In the genomic region with DNA sequence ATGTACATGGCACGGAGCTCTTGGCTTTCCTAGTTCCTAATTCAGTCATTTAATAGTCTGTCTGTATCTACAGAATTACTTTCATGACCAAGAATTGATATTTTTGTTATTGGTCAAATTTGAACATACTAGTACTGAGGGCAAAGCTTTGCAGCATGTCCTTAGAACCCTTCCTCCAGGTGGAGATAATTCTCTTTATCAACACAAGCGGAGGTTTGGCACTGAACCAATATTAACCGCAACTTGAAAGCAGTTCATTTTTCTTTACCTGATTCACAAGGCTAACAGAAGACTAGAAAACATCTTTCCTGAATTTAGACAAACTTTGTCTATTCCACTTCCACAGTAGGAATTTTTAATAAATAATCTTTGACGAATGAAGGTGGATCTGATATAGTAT, we compare ENCODE assay signal across 30 cellular contexts.
"Had no signal": no experiment of that assay in that cellular context is flagged by ENCODE, and none has a peak within 500 bp of the region (broad histone marks: within the 10 kb centered on the region; RNA-seq: fewer than 3 reads in every experiment).

No MANE protein-coding gene starts in this region.

- H3K4me2 ChIP-seq: SK-N-SH had no signal

- H3K4me3 Mint-ChIP-seq: activated CD4-positive, alpha-beta T cell treated with anti-CD3 and anti-CD28 coated beads, Interleukin-2, amount 10 ng/mL, durations not matched to agents 24 days and 14 days; activated CD8-positive, alpha-beta T cell treated with anti-CD3 and anti-CD28 coated beads, Interleukin-2, amount 10 ng/mL, durations not matched to agents 7 days and 5 days; activated naive CD4-positive, alpha-beta T cell treated with anti-CD3 and anti-CD28 coated beads for 36 hours; activated T-cell treated with anti-CD3 and anti-CD28 coated beads, Interleukin-2, amount 50 U/mL, for 24 hours; T-helper 1 cell treated with Interleukin-12 subunit alpha and Interleukin-12 subunit beta and Interleukin-4 antibody, amounts not matched to agents 30 μg/mL and 1 μg/mL, for 36 hours; T-helper 2 cell treated with Interferon-gamma antibody and Interleukin-4, amounts not matched to agents 5 μg/mL and 100 μg/mL, for 36 hours had no signal

- DNase-seq: activated CD4-positive, alpha-beta T cell treated with anti-CD3 and anti-CD28 coated beads, Interleukin-2, amount 10 ng/mL, durations not matched to agents 24 days and 14 days; activated CD4-positive, alpha-beta T cell treated with anti-CD3 and anti-CD28 coated beads, Interleukin-2, amount 50 U/mL, for 48 hours; activated CD8-positive, alpha-beta T cell treated with anti-CD3 and anti-CD28 coated beads, Interleukin-2, amount 10 ng/mL, durations not matched to agents 7 days and 5 days; activated gamma-delta T cell treated with Interleukin-2 at 50 U/mL for 16 hours; activated naive CD4-positive, alpha-beta T cell treated with anti-CD3 and anti-CD28 coated beads for 36 hours; activated T-cell treated with anti-CD3 and anti-CD28 coated beads, Interleukin-2, amount 50 U/mL, for 24 hours; adrenal gland; body of pancreas; caudate nucleus; cerebellar nuclear complex; MM.1S; MV-4-11; NCI-H1092; NCI-H1436 treated with DMSO at 0.1 percent for 48 hours; NCI-H1694 treated with DMSO at 0.1 percent for 48 hours; NCI-H2029; NCI-H2171 treated with DMSO at 0.1 percent for 48 hours; NCI-H2227 treated with DMSO at 0.1 percent for 48 hours; NCI-H446; NCI-H510A treated with DMSO at 0.1 percent for 48 hours; NCI-H526 treated with DMSO at 0.1 percent for 48 hours; NCI-H774; NK-92 treated with Interleukin-12 subunit alpha and Interleukin-12 subunit beta, amount 100 ng/mL, for 24 hours; SHP77 treated with DMSO at 0.1 percent for 48 hours; SK-N-SH had no signal

- H3K27ac Mint-ChIP-seq: activated CD4-positive, alpha-beta T cell treated with anti-CD3 and anti-CD28 coated beads, Interleukin-2, amount 10 ng/mL, durations not matched to agents 24 days and 14 days; activated CD8-positive, alpha-beta T cell treated with anti-CD3 and anti-CD28 coated beads, Interleukin-2, amount 10 ng/mL, durations not matched to agents 7 days and 5 days; activated naive CD4-positive, alpha-beta T cell treated with anti-CD3 and anti-CD28 coated beads for 36 hours; activated naive CD4-positive, alpha-beta T cell treated with anti-CD3 and anti-CD28 coated beads, Interleukin-2, amount 50 U/mL, for 72 hours; activated T-cell treated with anti-CD3 and anti-CD28 coated beads, Interleukin-2, amount 50 U/mL, for 24 hours; T-helper 1 cell treated with Interleukin-12 subunit alpha and Interleukin-12 subunit beta and Interleukin-4 antibody, amounts not matched to agents 30 μg/mL and 1 μg/mL, for 36 hours; T-helper 2 cell treated with Interferon-gamma antibody and Interleukin-4, amounts not matched to agents 5 μg/mL and 100 μg/mL, for 36 hours had no signal

- H3K9ac ChIP-seq: SK-N-SH had no signal

- H3K4me1 ChIP-seq: adrenal gland, body of pancreas, SJSA1 had no signal

- H3K36me3 ChIP-seq: adrenal gland, SJSA1 had no signal

- H3K4me3 ChIP-seq: adrenal gland, body of pancreas, K562, SJSA1 had no signal

- H3K27me3 ChIP-seq: adrenal gland, body of pancreas, SJSA1 had no signal

- H3K9me3 Mint-ChIP-seq: activated CD4-positive, alpha-beta T cell treated with anti-CD3 and anti-CD28 coated beads, Interleukin-2, amount 10 ng/mL, durations not matched to agents 24 days and 14 days; T-helper 1 cell treated with Interleukin-12 subunit alpha and Interleukin-12 subunit beta and Interleukin-4 antibody, amounts not matched to agents 30 μg/mL and 1 μg/mL, for 36 hours had no signal

- H3K27me3 Mint-ChIP-seq: activated CD4-positive, alpha-beta T cell treated with anti-CD3 and anti-CD28 coated beads, Interleukin-2, amount 10 ng/mL, durations not matched to agents 24 days and 14 days; activated T-cell treated with anti-CD3 and anti-CD28 coated beads, Interleukin-2, amount 50 U/mL, for 24 hours had no signal

- H3K4me1 Mint-ChIP-seq: activated CD4-positive, alpha-beta T cell treated with anti-CD3 and anti-CD28 coated beads, Interleukin-2, amount 10 ng/mL, durations not matched to agents 24 days and 14 days had no signal

- H3K36me3 Mint-ChIP-seq: activated naive CD4-positive, alpha-beta T cell treated with anti-CD3 and anti-CD28 coated beads, Interleukin-2, amount 50 U/mL, for 72 hours had no signal

- H3K9me3 ChIP-seq: body of pancreas had no signal

- H3K27ac ChIP-seq: adrenal gland, body of pancreas, SJSA1 had no signal
